Comparison of ENCODE assay signal across 8 cellular contexts in the genomic region with DNA sequence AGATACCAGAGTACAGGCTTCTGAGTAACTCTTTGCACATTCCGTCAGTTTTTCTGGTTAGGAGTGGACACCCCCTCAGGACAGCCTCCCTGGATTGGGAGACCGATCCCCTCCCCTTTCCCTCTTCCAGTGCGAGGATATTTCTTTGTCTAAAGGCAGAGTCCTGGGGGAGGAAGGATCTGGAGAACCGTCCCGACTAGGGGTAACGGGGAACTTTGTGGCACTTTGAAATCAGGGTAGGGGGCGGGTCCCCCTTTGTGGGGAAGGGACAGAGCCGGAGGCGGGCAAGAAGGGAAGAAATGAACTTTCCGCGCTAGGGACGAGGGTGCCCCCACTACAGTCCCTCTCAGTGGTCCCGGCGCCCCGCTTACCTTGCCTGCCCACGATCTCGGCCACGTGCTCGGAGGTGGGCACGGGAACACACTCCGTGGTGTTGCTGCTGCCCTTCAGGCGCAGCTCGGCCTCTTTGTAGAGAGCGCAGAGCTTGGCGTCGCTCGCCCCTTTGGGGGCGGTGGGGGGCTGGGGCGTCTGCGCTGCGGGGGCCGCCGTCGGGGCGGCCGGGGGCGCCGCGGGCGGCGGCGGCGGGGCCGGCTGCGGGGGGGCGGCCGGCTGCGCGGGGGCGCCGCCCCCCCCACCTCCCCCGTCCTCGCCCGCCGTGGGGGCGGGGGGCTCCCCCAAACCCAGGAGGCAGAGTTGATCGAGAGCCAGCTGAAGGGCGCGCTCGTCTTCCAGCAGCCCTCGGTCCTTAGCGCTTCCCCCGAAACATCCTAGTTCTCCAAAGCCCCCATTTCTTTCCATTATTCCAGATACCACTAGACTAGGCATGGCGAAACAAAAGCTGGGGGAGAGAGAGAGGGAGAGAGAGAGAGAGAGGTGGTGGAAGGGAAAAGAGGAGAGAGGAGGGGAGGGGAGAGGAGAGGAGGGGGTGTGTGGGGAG. TPM values are rescaled to one million over a fixed set of nuclear protein-coding genes. Genes with fewer than 3 reads are reported as not detected.
DNase-seq lines count a peak whose midpoint lies in the region; ATAC-seq lines count a peak whose summit lies in the region.

No MANE protein-coding gene starts in this region.

- intact Hi-C loops in activated naive CD4-positive, alpha-beta T cell treated with anti-CD3 and anti-CD28 coated beads for 36 hours (cut with micrococcal nuclease), result loop anchor here (1.0 kb wide), 1 partner anchor 27 kb away; the partner anchor contains the start of gene LAMTOR2

- ATAC-seq in GM18861 (IDR thresholded peaks at IDR 0.05; ENCODE audit: unreplicated experiment), result no peak
- no peak for ATAC-seq in HG02884 (IDR thresholded peaks at IDR 0.05; ENCODE audit: unreplicated experiment)

- peaks cover 21% of the 10 kb centered on the region for H3K27me3 Mint-ChIP-seq in activated naive CD4-positive, alpha-beta T cell treated with anti-CD3 and anti-CD28 coated beads for 36 hours (ENCODE audit: low read depth)
- peaks cover 59% of the 10 kb centered on the region for H3K27me3 Mint-ChIP-seq in activated CD4-positive, alpha-beta memory T cell treated with anti-CD3 and anti-CD28 coated beads, Interleukin-2, amount 10 ng/mL, durations not matched to agents 7 days and 5 days

- no peak overlapping the region for H3K27ac ChIP-seq in urinary bladder (ENCODE audit: low read depth)

- no peaks in the 10 kb centered on the region for H3K36me3 ChIP-seq in urinary bladder (ENCODE audit: insufficient read depth)

- no peaks in the 10 kb centered on the region for H3K36me3 Mint-ChIP-seq in activated naive CD4-positive, alpha-beta T cell treated with anti-CD3 and anti-CD28 coated beads for 36 hours (ENCODE audit: low read depth)
- H3K36me3 Mint-ChIP-seq in activated CD4-positive, alpha-beta memory T cell treated with anti-CD3 and anti-CD28 coated beads, Interleukin-2, amount 10 ng/mL, durations not matched to agents 7 days and 5 days (ENCODE audit: low read depth), result no peaks in the 10 kb centered on the region

- CTCF ChIA-PET in activated naive CD4-positive, alpha-beta T cell treated with anti-CD3 and anti-CD28 coated beads for 36 hours (lab: Charles Lee), result interaction anchor here (1.2 to 2.5 kb wide), 2 partner anchors 10 to 15 kb away, joined by 3 to 6 read pairs; no protein-coding TSS in a partner anchor
- CTCF ChIA-PET in activated CD4-positive, alpha-beta memory T cell treated with anti-CD3 and anti-CD28 coated beads, Interleukin-2, amount 10 ng/mL, durations not matched to agents 7 days and 5 days (lab: Charles Lee), result interaction anchor here (1.9 kb wide), 1 partner anchor 15 kb away, joined by 4 read pairs; no protein-coding TSS in a partner anchor

- H3K4me3 ChIP-seq in urinary bladder (ENCODE audit: low read depth, low read length), result peak overlapping the region; percentile 81

- no peaks in the 10 kb centered on the region for H3K9me3 Mint-ChIP-seq in activated naive CD4-positive, alpha-beta T cell treated with anti-CD3 and anti-CD28 coated beads for 36 hours
- H3K9me3 Mint-ChIP-seq in activated CD4-positive, alpha-beta memory T cell treated with anti-CD3 and anti-CD28 coated beads, Interleukin-2, amount 10 ng/mL, durations not matched to agents 7 days and 5 days, result no peaks in the 10 kb centered on the region

- POLR2A ChIA-PET in activated CD4-positive, alpha-beta memory T cell treated with anti-CD3 and anti-CD28 coated beads, Interleukin-2, amount 10 ng/mL, durations not matched to agents 7 days and 5 days (lab: Charles Lee), result no interaction called here

- peaks cover 5% of the 10 kb centered on the region for H3K4me1 Mint-ChIP-seq in activated naive CD4-positive, alpha-beta T cell treated with anti-CD3 and anti-CD28 coated beads for 36 hours (ENCODE audit: low read depth)
- peaks cover 8% of the 10 kb centered on the region for H3K4me1 Mint-ChIP-seq in activated CD4-positive, alpha-beta memory T cell treated with anti-CD3 and anti-CD28 coated beads, Interleukin-2, amount 10 ng/mL, durations not matched to agents 7 days and 5 days

- no peaks in the 10 kb centered on the region for H3K4me1 ChIP-seq in urinary bladder (ENCODE audit: insufficient read depth)

- WGBS in urinary bladder, result 5% methylated on average over 64 of the region's 64 CpGs

- H3K4me3 Mint-ChIP-seq in activated naive CD4-positive, alpha-beta T cell treated with anti-CD3 and anti-CD28 coated beads for 36 hours, result peak overlapping the region; percentile 75
- peak overlapping the region; percentile 52 for H3K4me3 Mint-ChIP-seq in activated CD4-positive, alpha-beta memory T cell treated with anti-CD3 and anti-CD28 coated beads, Interleukin-2, amount 10 ng/mL, durations not matched to agents 7 days and 5 days

- H3K27ac Mint-ChIP-seq in activated naive CD4-positive, alpha-beta T cell treated with anti-CD3 and anti-CD28 coated beads for 36 hours, result no peak overlapping the region
- H3K27ac Mint-ChIP-seq in activated CD4-positive, alpha-beta memory T cell treated with anti-CD3 and anti-CD28 coated beads, Interleukin-2, amount 10 ng/mL, durations not matched to agents 7 days and 5 days, result no peak overlapping the region

- no peak for DNase-seq in activated naive CD4-positive, alpha-beta T cell treated with anti-CD3 and anti-CD28 coated beads for 36 hours
- no peak for DNase-seq in activated naive CD4-positive, alpha-beta T cell treated with Interleukin-2 at 50 U/mL for 16 hours
- no peak for DNase-seq in activated CD4-positive, alpha-beta memory T cell treated with anti-CD3 and anti-CD28 coated beads, Interleukin-2, amount 10 ng/mL, durations not matched to agents 7 days and 5 days
- peak; percentile 72 for DNase-seq in left kidney (ENCODE audit: low read depth, low spot score)
- DNase-seq in CD1c-positive myeloid dendritic cell (ENCODE audit: extremely low spot score), result no peak

RNA-seq across cellular contexts. Expression of gene MEX3A, which starts 0.8 kb away (rescaled TPM):
- total RNA-seq in activated naive CD4-positive, alpha-beta T cell treated with anti-CD3 and anti-CD28 coated beads for 36 hours, result under 1 TPM; 0.22 to 0.36 TPM
- total RNA-seq in activated CD4-positive, alpha-beta memory T cell treated with anti-CD3 and anti-CD28 coated beads, Interleukin-2, amount 10 ng/mL, durations not matched to agents 7 days and 5 days, result under 1 TPM in 1 of 2 experiments, not detected in 1; 0.05 TPM
- total RNA-seq in urinary bladder, result 7.2 TPM
- polyA plus RNA-seq in urinary bladder, result 0.76 TPM

RNA-seq across cellular contexts. Expression of gene RAB25, which starts 20.5 kb away (rescaled TPM):
- 1 to 10 TPM; 1.3 TPM for total RNA-seq in activated naive CD4-positive, alpha-beta T cell treated with anti-CD3 and anti-CD28 coated beads for 36 hours
- under 1 TPM in 1 of 2 experiments, not detected in 1; 0.53 TPM for total RNA-seq in activated CD4-positive, alpha-beta memory T cell treated with anti-CD3 and anti-CD28 coated beads, Interleukin-2, amount 10 ng/mL, durations not matched to agents 7 days and 5 days
- total RNA-seq in urinary bladder, result 11.9 TPM
- polyA plus RNA-seq in urinary bladder, result 28.2 TPM

RNA-seq across cellular contexts. Expression of gene LAMTOR2, which starts 26.9 kb away (rescaled TPM):
- total RNA-seq in activated naive CD4-positive, alpha-beta T cell treated with anti-CD3 and anti-CD28 coated beads for 36 hours, result 10 to 100 TPM; 54.9 to 55.9 TPM
- 10 to 100 TPM; 63.1 to 66.2 TPM for total RNA-seq in activated CD4-positive, alpha-beta memory T cell treated with anti-CD3 and anti-CD28 coated beads, Interleukin-2, amount 10 ng/mL, durations not matched to agents 7 days and 5 days
- 28.9 TPM for total RNA-seq in urinary bladder
- polyA plus RNA-seq in urinary bladder, result 91.1 TPM

RNA-seq across cellular contexts. Expression of gene UBQLN4, which starts 27.8 kb away (rescaled TPM):
- total RNA-seq in activated naive CD4-positive, alpha-beta T cell treated with anti-CD3 and anti-CD28 coated beads for 36 hours, result 10 to 100 TPM; 27.1 to 27.4 TPM
- 10 to 100 TPM; 27.0 to 31.2 TPM for total RNA-seq in activated CD4-positive, alpha-beta memory T cell treated with anti-CD3 and anti-CD28 coated beads, Interleukin-2, amount 10 ng/mL, durations not matched to agents 7 days and 5 days
- total RNA-seq in urinary bladder, result 13.2 TPM
- 30.3 TPM for polyA plus RNA-seq in urinary bladder

RNA-seq across cellular contexts. Expression of gene LMNA, which starts 33.1 kb away (rescaled TPM):
- 10 to 100 TPM; 62.1 to 62.6 TPM for total RNA-seq in activated naive CD4-positive, alpha-beta T cell treated with anti-CD3 and anti-CD28 coated beads for 36 hours
- total RNA-seq in activated CD4-positive, alpha-beta memory T cell treated with anti-CD3 and anti-CD28 coated beads, Interleukin-2, amount 10 ng/mL, durations not matched to agents 7 days and 5 days, result 100 to 1,000 TPM in 1 of 2 experiments, 10 to 100 TPM in 1; 93.6 to 101 TPM
- total RNA-seq in urinary bladder, result 224 TPM
- 306 TPM for polyA plus RNA-seq in urinary bladder
